ENCODE assay signal across 14 cellular contexts in genomic region chr3:44077267-44077666, GRCh38.
DNase-seq lines count a peak whose midpoint lies in the region; ATAC-seq, FAIRE-seq and TF ChIP-seq lines count a peak whose summit lies in the region.
"Had no signal": no experiment of that assay in that cellular context is flagged by ENCODE, and none has a peak within 500 bp of the region (broad histone marks: within the 10 kb centered on the region; RNA-seq: fewer than 3 reads in every experiment).

No MANE protein-coding gene starts in this region.

- no peaks in the 10 kb centered on the region for H4K20me1 ChIP-seq in OCI-LY7 (ENCODE audit: insufficient read depth, low read length)

- no peaks in the 10 kb centered on the region for H3K36me3 ChIP-seq in OCI-LY7 (ENCODE audit: insufficient read depth, low read length)
- H3K36me3 ChIP-seq: tibial nerve had no signal

- no peaks in the 10 kb centered on the region for H3K36me3 Mint-ChIP-seq in stimulated activated effector memory CD8-positive, alpha-beta T cell treated with anti-CD3 and anti-CD28 coated beads, Interleukin-12 subunit alpha, Interleukin-12 subunit beta, amount 100 ng/mL, for 72 hours
- H3K36me3 Mint-ChIP-seq: natural killer cell treated with Interleukin-12 subunit alpha and Interleukin-12 subunit beta and Interleukin-15 and Interleukin-18, amount 100 ng/mL, for 72 hours had no signal

- no peaks in the 10 kb centered on the region for H3K79me2 ChIP-seq in OCI-LY7 (ENCODE audit: insufficient read depth, low read depth, low read length)

- peak; percentile 24 to 40; a peak in 4 of 6 replicates for ATAC-seq in A549
- ATAC-seq in stimulated activated effector memory CD8-positive, alpha-beta T cell treated with anti-CD3 and anti-CD28 coated beads, Interleukin-12 subunit alpha, Interleukin-12 subunit beta, amount 100 ng/mL, for 72 hours = no peak
- ATAC-seq: natural killer cell treated with Interleukin-12 subunit alpha and Interleukin-12 subunit beta and Interleukin-15 and Interleukin-18, amount 100 ng/mL, for 72 hours had no signal

- H3K9me2 ChIP-seq in OCI-LY7 (ENCODE audit: insufficient read depth, low read length) = no peaks in the 10 kb centered on the region

- 73% methylated on average over 5 of the region's 5 CpGs for WGBS in A549 (ENCODE audit: missing lambda C conversion rate)

- FAIRE-seq in A549 (lab: Jason Lieb, UNC) = no peak
- no peak for FAIRE-seq in urothelium cell line (lab: Jason Lieb, UNC)

- DNase-seq in A549 (ENCODE audit: low read depth in 1 of 2, low spot score in 1 of 2) = no peak
- DNase-seq in GM12865 (ENCODE audit: low read depth) = peak; percentile 33
- DNase-seq in OCI-LY7 (ENCODE audit: low spot score) = peak; percentile 29
- no peak for DNase-seq in fibroblast of the aortic adventitia (ENCODE audit: low read depth)
- DNase-seq in stimulated activated naive CD4-positive, alpha-beta T cell (lab: John Stamatoyannopoulos, UW) = no peak
- no peak for DNase-seq in urothelium cell line (ENCODE audit: low spot score)
- DNase-seq in stimulated activated CD8-positive, alpha-beta memory T cell treated with anti-CD3 and anti-CD28 coated beads, Interleukin-4, amount 100 ng/mL, for 48 hours = no peak
- no peak for DNase-seq in stimulated activated effector memory CD8-positive, alpha-beta T cell treated with anti-CD3 and anti-CD28 coated beads, Interleukin-12 subunit alpha, Interleukin-12 subunit beta, amount 100 ng/mL, for 72 hours (ENCODE audit: low spot score in 2 of 2)
- DNase-seq: Calu3; KBM-7; stimulated activated CD4-positive, alpha-beta T cell treated with anti-CD3 and anti-CD28 coated beads, Interleukin-4, amount 100 ng/mL, for 1 hour had no signal

- H3K27ac ChIP-seq in A549 = no peak overlapping the region
- no peak overlapping the region for H3K27ac ChIP-seq in OCI-LY7 (ENCODE audit: low read depth, low read length, poor library complexity, severe bottlenecking)
- H3K27ac ChIP-seq: tibial nerve had no signal

- POLR2A ChIA-PET in A549 (lab: Yijun Ruan, JAX) = no interaction called here
- POLR2A ChIA-PET in OCI-LY7 (lab: Charles Lee) = interaction anchor here (0.7 kb wide), 1 partner anchor 99 kb away, joined by 5 read pairs; no protein-coding TSS in a partner anchor

- CTCF ChIA-PET in A549 (lab: Yijun Ruan, JAX) = interaction anchor here (0.7 to 1.5 kb wide), 5 partner anchors 10 to 311 kb away, joined by 3 read pairs; no protein-coding TSS in a partner anchor
- CTCF ChIA-PET in OCI-LY7 (lab: Charles Lee; ENCODE audit: unreplicated experiment) = no interaction called here

- H3K4me2 ChIP-seq in A549 (no peak overlapping the region), OCI-LY7 (ENCODE audit: low read length) (no peak overlapping the region)

- no peak overlapping the region for H3K27ac Mint-ChIP-seq in stimulated activated effector memory CD8-positive, alpha-beta T cell treated with anti-CD3 and anti-CD28 coated beads, Interleukin-12 subunit alpha, Interleukin-12 subunit beta, amount 100 ng/mL, for 72 hours
- H3K27ac Mint-ChIP-seq: natural killer cell treated with Interleukin-12 subunit alpha and Interleukin-12 subunit beta and Interleukin-15 and Interleukin-18, amount 100 ng/mL, for 72 hours had no signal

- H3K4me3 Mint-ChIP-seq in stimulated activated effector memory CD8-positive, alpha-beta T cell treated with anti-CD3 and anti-CD28 coated beads, Interleukin-12 subunit alpha, Interleukin-12 subunit beta, amount 100 ng/mL, for 72 hours = no peak overlapping the region
- H3K4me3 Mint-ChIP-seq: central memory CD8-positive, alpha-beta T cell; natural killer cell treated with Interleukin-12 subunit alpha and Interleukin-12 subunit beta and Interleukin-15 and Interleukin-18, amount 100 ng/mL, for 72 hours had no signal

- H3K9me3 ChIP-seq in A549 = no peaks in the 10 kb centered on the region
- no peaks in the 10 kb centered on the region for H3K9me3 ChIP-seq in OCI-LY7 (ENCODE audit: low read length)
- H3K9me3 ChIP-seq: tibial nerve had no signal

- no peak overlapping the region for H2AFZ ChIP-seq in OCI-LY7 (ENCODE audit: low read length)

- TF ChIP-seq RAD21 in A549 (conservative IDR thresholded peaks at IDR 0.05 in 1 of 2, IDR thresholded peaks at IDR 0.05 in 1 of 2) = no peak

- intact Hi-C loops in OCI-LY7 (cut with micrococcal nuclease; ENCODE audit: unreplicated experiment) = no loop called here

- no TSS peak for BruUV-seq in OCI-LY7 (replicated peaks; lab: Mats Ljungman, UMichigan)

- TF ChIP-seq POLR2A in A549 (IDR thresholded peaks at IDR 0.05; ENCODE audit: low read length) = no peak

- H3K9me3 Mint-ChIP-seq in stimulated activated effector memory CD8-positive, alpha-beta T cell treated with anti-CD3 and anti-CD28 coated beads, Interleukin-12 subunit alpha, Interleukin-12 subunit beta, amount 100 ng/mL, for 72 hours = no peaks in the 10 kb centered on the region
- H3K9me3 Mint-ChIP-seq: central memory CD8-positive, alpha-beta T cell; natural killer cell treated with Interleukin-12 subunit alpha and Interleukin-12 subunit beta and Interleukin-15 and Interleukin-18, amount 100 ng/mL, for 72 hours had no signal

- TF ChIP-seq EP300 in A549 (IDR thresholded peaks at IDR 0.05) = no peak

- H3K4me3 ChIP-seq in A549 (no peak overlapping the region), GM12865 (ENCODE audit: low read depth, low read length) (no peak overlapping the region), OCI-LY7 (ENCODE audit: low read depth, low read length, poor library complexity, severe bottlenecking) (no peak overlapping the region), fibroblast of the aortic adventitia (ENCODE audit: low read depth, low read length) (no peak overlapping the region)
- H3K4me3 ChIP-seq: tibial nerve had no signal

- H3K4me1 ChIP-seq in A549 (peaks cover 38% of the 10 kb centered on the region), OCI-LY7 (ENCODE audit: insufficient read depth, low read length, poor library complexity, severe bottlenecking) (peaks cover 6% of the 10 kb centered on the region)
- H3K4me1 ChIP-seq: tibial nerve had no signal

- TF ChIP-seq CTCF in A549 (IDR thresholded peaks at IDR 0.05) (no peak), GM12865 (IDR thresholded peaks at IDR 0.05; ENCODE audit: insufficient read depth, low read depth, low read length, missing control alignments) (no peak), OCI-LY7 (conservative IDR thresholded peaks at IDR 0.05; ENCODE audit: low read length) (peak; percentile 70), fibroblast of the aortic adventitia (IDR thresholded peaks at IDR 0.05; ENCODE audit: insufficient read depth, low read length) (peak; percentile 20)

- no peaks in the 10 kb centered on the region for H3K4me1 Mint-ChIP-seq in stimulated activated effector memory CD8-positive, alpha-beta T cell treated with anti-CD3 and anti-CD28 coated beads, Interleukin-12 subunit alpha, Interleukin-12 subunit beta, amount 100 ng/mL, for 72 hours
- H3K4me1 Mint-ChIP-seq: central memory CD8-positive, alpha-beta T cell had no signal

TF ChIP-seq in A549, 52 proteins besides CTCF, POLR2A, EP300 and RAD21:
- TF ChIP-seq SMC3 (IDR thresholded peaks at IDR 0.05) = 0 out of 3 replicates have a peak, but pooled peaks have one; percentile 7
- no peak for TF ChIP-seq KDM5A (IDR thresholded peaks at IDR 0.05)
- no peak for TF ChIP-seq ZFP36 (IDR thresholded peaks at IDR 0.05; ENCODE audit: borderline replicate concordance, partially characterized antibody)

Comparison
In these comparisons a context has a peak if more than half of its experiments do, and no peak if none do; other contexts are left out.
1. DNase-seq: peak in GM12865 (single experiment) and OCI-LY7 (single experiment); none in A549 (0 of 2), fibroblast of the aortic adventitia (single experiment), stimulated activated naive CD4-positive, alpha-beta T cell (0 of 6), urothelium cell line (single experiment), stimulated activated CD8-positive, alpha-beta memory T cell treated with anti-CD3 and anti-CD28 coated beads, Interleukin-4, amount 100 ng/mL, for 48 hours (single experiment) and stimulated activated effector memory CD8-positive, alpha-beta T cell treated with anti-CD3 and anti-CD28 coated beads, Interleukin-12 subunit alpha, Interleukin-12 subunit beta, amount 100 ng/mL, for 72 hours (0 of 2).
2. CTCF ChIP-seq: peak in OCI-LY7 (single experiment) and fibroblast of the aortic adventitia (single experiment); none in A549 (single experiment) and GM12865 (single experiment).